ENCODE assay signal across 8 cellular contexts in genomic region chr6:157756708-157757429, GRCh38.
A peak's percentile ranks its signal among the peaks of the same experiment; 100 is the strongest.
DNase-seq lines count a peak whose midpoint lies in the region; ATAC-seq and TF ChIP-seq lines count a peak whose summit lies in the region.

No MANE protein-coding gene starts in this region.

- H3K27ac Mint-ChIP-seq in Calu3 (ENCODE audit: unreplicated experiment) = no peak overlapping the region

- no TSS peak for BruUV-seq in Calu3 (replicated peaks; lab: Mats Ljungman, UMichigan)

- peak; percentile 38 for ATAC-seq in HG03354 (IDR thresholded peaks at IDR 0.05; ENCODE audit: poor library complexity, severe bottlenecking, unreplicated experiment)
- ATAC-seq in HG02840 (IDR thresholded peaks at IDR 0.05; ENCODE audit: low FRiP score, unreplicated experiment) = no peak

- H3K4me3 Mint-ChIP-seq in Calu3 (ENCODE audit: low read depth, unreplicated experiment) = no peak overlapping the region

- no peaks in the 10 kb centered on the region for H3K27me3 Mint-ChIP-seq in Calu3 (ENCODE audit: unreplicated experiment)

- intact Hi-C loops in Calu3 (cut with micrococcal nuclease; ENCODE audit: unreplicated experiment) = no loop called here

- DNase-seq in Calu3 (peak; percentile 80), NCI-H748 (lab: John Stamatoyannopoulos, UW; ENCODE audit: unreplicated experiment) (peak; percentile 80), dermis microvascular lymphatic vessel endothelial cell (ENCODE audit: low read depth in 2 of 2) (peak; percentile 76 to 83), lung microvascular endothelial cell (ENCODE audit: low read depth in 2 of 2) (peak; percentile 82 to 91)
- DNase-seq in activated CD4-positive, alpha-beta T cell treated with anti-CD3 and anti-CD28 coated beads, Interleukin-2, amount 50 U/mL, for 48 hours = peak; percentile 89 to 91
- peak; percentile 45 for DNase-seq in stimulated activated CD8-positive, alpha-beta memory T cell treated with anti-CD3 and anti-CD28 coated beads, Interleukin-12 subunit alpha, Interleukin-12 subunit beta, amount 100 ng/mL, for 24 hours (ENCODE audit: extremely low read depth)

- H3K36me3 Mint-ChIP-seq in Calu3 (ENCODE audit: insufficient read depth, unreplicated experiment) = peaks cover 10% of the 10 kb centered on the region

- CTCF ChIA-PET in Calu3 (lab: Charles Lee) = interaction anchor here (0.9 to 3.2 kb wide), 2 partner anchors 15 to 116 kb away, joined by 3 to 14 read pairs; no protein-coding TSS in a partner anchor

- no peaks in the 10 kb centered on the region for H3K9me3 Mint-ChIP-seq in Calu3 (ENCODE audit: low read depth, unreplicated experiment)

- TF ChIP-seq CTCF in Calu3 (IDR thresholded peaks at IDR 0.05; ENCODE audit: unreplicated experiment) = peak; percentile 63

- H3K4me1 Mint-ChIP-seq in Calu3 (ENCODE audit: low read depth, unreplicated experiment) = peaks cover 35% of the 10 kb centered on the region
